Comparison of ENCODE assay signal across 32 cellular contexts in the genomic region with DNA sequence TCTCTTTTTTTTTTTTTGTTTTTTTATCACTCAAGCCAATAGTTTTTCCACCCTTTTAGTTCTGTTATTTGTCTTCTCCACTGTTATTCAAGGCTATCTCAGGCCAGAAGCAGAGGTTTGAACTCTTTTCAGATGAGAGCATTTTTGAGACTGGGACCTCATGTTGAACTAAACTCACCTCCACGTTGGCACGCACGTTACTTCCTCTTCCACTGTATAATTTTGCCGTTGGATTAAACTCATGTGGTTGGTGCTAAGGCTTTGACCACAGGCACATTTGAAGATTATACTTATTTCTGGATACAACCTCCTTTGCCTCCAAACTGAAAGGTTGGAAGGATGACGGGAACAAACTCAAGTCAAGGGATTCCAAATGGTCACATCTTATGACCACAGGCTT.
"Had no signal": no experiment of that assay in that cellular context is flagged by ENCODE, and none has a peak within 500 bp of the region (broad histone marks: within the 10 kb centered on the region; RNA-seq: fewer than 3 reads in every experiment).

No MANE protein-coding gene starts in this region.

- H3K27me3 ChIP-seq: brain microvascular endothelial cell, esophagus muscularis mucosa, foreskin keratinocyte, gastrocnemius medialis, heart left ventricle had no signal

- H3K4me3 ChIP-seq: esophagus muscularis mucosa, gastrocnemius medialis, heart left ventricle had no signal

- ATAC-seq: activated CD4-positive, alpha-beta T cell treated with anti-CD3 and anti-CD28 coated beads for 36 hours; activated CD8-positive, alpha-beta memory T cell treated with anti-CD3 and anti-CD28 coated beads, Interleukin-2, amount 10 ng/mL, durations not matched to agents 7 days and 5 days; activated CD8-positive, alpha-beta T cell treated with anti-CD3 and anti-CD28 coated beads, Interleukin-2, amount 10 ng/mL, durations not matched to agents 7 days and 5 days; activated T-cell treated with anti-CD3 and anti-CD28 coated beads, Interleukin-2, amount 50 U/mL, for 4 hours; activated T-helper 17 cell treated with anti-CD3 and anti-CD28 coated beads, Interleukin-2, amount 50 U/mL, for 72 hours; effector memory CD8-positive, alpha-beta T cell; foreskin keratinocyte; gastrocnemius medialis; heart left ventricle had no signal

- H3K36me3 ChIP-seq: brain microvascular endothelial cell, esophagus muscularis mucosa, gastrocnemius medialis, heart left ventricle had no signal

- FAIRE-seq: astrocyte, bronchial epithelial cell, colon had no signal

- H3K9me3 ChIP-seq: esophagus muscularis mucosa, gastrocnemius medialis, heart left ventricle had no signal

- H3K27ac ChIP-seq: brain microvascular endothelial cell, esophagus muscularis mucosa, foreskin keratinocyte, gastrocnemius medialis, heart left ventricle had no signal

- DNase-seq: activated CD4-positive, alpha-beta memory T cell treated with anti-CD3 and anti-CD28 coated beads for 36 hours; activated CD4-positive, alpha-beta T cell treated with anti-CD3 and anti-CD28 coated beads for 36 hours; activated CD4-positive, alpha-beta T cell treated with anti-CD3 and anti-CD28 coated beads, Interleukin-2, amount 10 ng/mL, durations not matched to agents 24 days and 14 days; activated CD4-positive, CD25-positive, alpha-beta regulatory T cell; activated CD4-positive, CD25-positive, alpha-beta regulatory T cell treated with anti-CD3 and anti-CD28 coated beads, Interleukin-2, amount 50 U/mL, for 72 hours; activated CD8-positive, alpha-beta memory T cell treated with anti-CD3 and anti-CD28 coated beads, Interleukin-2, amount 10 ng/mL, durations not matched to agents 7 days and 5 days; activated CD8-positive, alpha-beta memory T cell treated with anti-CD3 and anti-CD28 coated beads, Interleukin-2, amount 50 U/mL, for 4 hours; activated CD8-positive, alpha-beta T cell treated with anti-CD3 and anti-CD28 coated beads, Interleukin-2, amount 10 ng/mL, durations not matched to agents 7 days and 5 days; activated effector memory CD4-positive, alpha-beta T cell treated with Interleukin-2 at 50 U/mL for 16 hours; activated gamma-delta T cell treated with Interleukin-2 at 50 U/mL for 16 hours; activated naive CD4-positive, alpha-beta T cell treated with anti-CD3 and anti-CD28 coated beads, Interleukin-2, amount 50 U/mL, for 16 hours; activated naive CD4-positive, alpha-beta T cell treated with Interleukin-2 at 50 U/mL for 16 hours; activated T-cell treated with anti-CD3 and anti-CD28 coated beads, Interleukin-2, amount 50 U/mL, for 4 hours; amniotic stem cell; anterior cingulate cortex; brain microvascular endothelial cell; cortex of kidney; dermis blood vessel endothelial cell; effector CD4-positive, alpha-beta T cell; effector memory CD8-positive, alpha-beta T cell; erythroblast; foreskin keratinocyte; gastrocnemius medialis; glutamatergic neuron; heart left ventricle; hypothalamus; T1000 had no signal
